31 cellular contexts compared by ENCODE assay signal in the genomic region with DNA sequence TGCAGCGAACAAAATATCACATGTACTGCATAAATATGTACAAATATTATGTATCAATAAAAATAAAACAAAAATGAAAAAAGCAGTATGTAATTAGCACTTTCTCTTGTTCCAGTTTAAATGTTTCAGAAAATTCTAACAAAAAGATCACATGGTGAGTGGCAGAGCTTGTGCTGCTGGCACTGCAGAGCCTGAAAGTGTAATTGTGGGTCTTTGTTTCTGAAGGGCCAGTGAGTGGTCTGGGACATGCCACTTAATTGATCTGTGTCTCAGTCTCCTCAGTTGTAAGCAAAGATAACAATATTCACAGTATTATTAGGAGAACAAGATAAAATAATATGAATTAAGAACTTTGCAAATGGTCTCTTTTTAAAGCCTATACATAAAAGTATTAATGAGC.
"Had no signal": no experiment of that assay in that cellular context is flagged by ENCODE, and none has a peak within 500 bp of the region (broad histone marks: within the 10 kb centered on the region; RNA-seq: fewer than 3 reads in every experiment).

No MANE protein-coding gene starts in this region.

- H3K9me3 Mint-ChIP-seq: activated CD4-positive, alpha-beta memory T cell treated with anti-CD3 and anti-CD28 coated beads for 36 hours; activated CD4-positive, alpha-beta T cell treated with anti-CD3 and anti-CD28 coated beads, Interleukin-2, amount 10 ng/mL, durations not matched to agents 24 days and 14 days; activated naive CD4-positive, alpha-beta T cell treated with anti-CD3 and anti-CD28 coated beads, Interleukin-2, amount 50 U/mL, for 24 hours; activated naive CD8-positive, alpha-beta T cell treated with anti-CD3 and anti-CD28 coated beads, Interleukin-2, amount 50 U/mL, for 24 hours; activated T-cell treated with anti-CD3 and anti-CD28 coated beads, Interleukin-2, amount 50 U/mL, for 24 hours; activated T-helper 17 cell treated with anti-CD3 and anti-CD28 coated beads, Interleukin-2, amount 50 U/mL, for 72 hours; dendritic cell treated with granulocyte-macrophage colony-stimulating factor and Interleukin-4, amounts not matched to agents 40 ng/mL and 50 ng/mL, for 4 days; endodermal cell; immature natural killer cell; nephron; stimulated activated naive B cell treated with anti-CD40 and anti-IgM and Interleukin-4, amounts not matched to agents 10 μg/mL and 1 μg/mL and 100 μg/mL, for 72 hours had no signal

- H3K4me3 ChIP-seq: breast epithelium, heart left ventricle, stomach, thyroid gland, upper lobe of left lung, vagina had no signal

- H3K27me3 Mint-ChIP-seq: activated CD4-positive, alpha-beta T cell treated with anti-CD3 and anti-CD28 coated beads, Interleukin-2, amount 10 ng/mL, durations not matched to agents 24 days and 14 days; activated T-helper 17 cell treated with anti-CD3 and anti-CD28 coated beads, Interleukin-2, amount 50 U/mL, for 72 hours; dendritic cell treated with granulocyte-macrophage colony-stimulating factor and Interleukin-4, amounts not matched to agents 40 ng/mL and 50 ng/mL, for 4 days had no signal

- ATAC-seq: activated naive CD8-positive, alpha-beta T cell treated with anti-CD3 and anti-CD28 coated beads, Interleukin-2, amount 50 U/mL, for 24 hours; activated T-helper 17 cell treated with anti-CD3 and anti-CD28 coated beads, Interleukin-2, amount 50 U/mL, for 72 hours; esophagus mucosa; heart left ventricle; left colon; right cardiac atrium; stimulated activated naive B cell treated with anti-CD40 and anti-IgM and Interleukin-4, amounts not matched to agents 10 μg/mL and 1 μg/mL and 100 μg/mL, for 72 hours had no signal

- H3K36me3 ChIP-seq: breast epithelium, heart left ventricle, stomach, thyroid gland, upper lobe of left lung, vagina, WERI-Rb-1 had no signal

- H3K27ac Mint-ChIP-seq: activated CD4-positive, alpha-beta memory T cell treated with anti-CD3 and anti-CD28 coated beads for 36 hours; activated CD4-positive, alpha-beta T cell treated with anti-CD3 and anti-CD28 coated beads, Interleukin-2, amount 10 ng/mL, durations not matched to agents 24 days and 14 days; activated naive CD4-positive, alpha-beta T cell treated with anti-CD3 and anti-CD28 coated beads, Interleukin-2, amount 50 U/mL, for 24 hours; activated naive CD8-positive, alpha-beta T cell treated with anti-CD3 and anti-CD28 coated beads, Interleukin-2, amount 50 U/mL, for 24 hours; activated T-cell treated with anti-CD3 and anti-CD28 coated beads, Interleukin-2, amount 50 U/mL, for 24 hours; activated T-helper 17 cell treated with anti-CD3 and anti-CD28 coated beads, Interleukin-2, amount 50 U/mL, for 72 hours; dendritic cell treated with granulocyte-macrophage colony-stimulating factor and Interleukin-4, amounts not matched to agents 40 ng/mL and 50 ng/mL, for 4 days; endodermal cell; immature natural killer cell; stimulated activated naive B cell treated with anti-CD40 and anti-IgM and Interleukin-4, amounts not matched to agents 10 μg/mL and 1 μg/mL and 100 μg/mL, for 72 hours had no signal

- H3K36me3 Mint-ChIP-seq: activated CD4-positive, alpha-beta memory T cell treated with anti-CD3 and anti-CD28 coated beads for 36 hours; activated naive CD4-positive, alpha-beta T cell treated with anti-CD3 and anti-CD28 coated beads, Interleukin-2, amount 50 U/mL, for 24 hours; immature natural killer cell had no signal

- H3K27ac ChIP-seq: breast epithelium, heart left ventricle, stomach, thyroid gland, upper lobe of left lung, vagina, WERI-Rb-1 had no signal

- H3K4me1 Mint-ChIP-seq: activated naive CD4-positive, alpha-beta T cell treated with anti-CD3 and anti-CD28 coated beads, Interleukin-2, amount 50 U/mL, for 24 hours; activated T-helper 17 cell treated with anti-CD3 and anti-CD28 coated beads, Interleukin-2, amount 50 U/mL, for 72 hours; immature natural killer cell had no signal

- H3K4me3 Mint-ChIP-seq: activated CD4-positive, alpha-beta memory T cell treated with anti-CD3 and anti-CD28 coated beads for 36 hours; activated CD4-positive, alpha-beta T cell treated with anti-CD3 and anti-CD28 coated beads, Interleukin-2, amount 10 ng/mL, durations not matched to agents 24 days and 14 days; activated naive CD4-positive, alpha-beta T cell treated with anti-CD3 and anti-CD28 coated beads, Interleukin-2, amount 50 U/mL, for 24 hours; activated naive CD8-positive, alpha-beta T cell treated with anti-CD3 and anti-CD28 coated beads, Interleukin-2, amount 50 U/mL, for 24 hours; activated T-cell treated with anti-CD3 and anti-CD28 coated beads, Interleukin-2, amount 50 U/mL, for 24 hours; activated T-helper 17 cell treated with anti-CD3 and anti-CD28 coated beads, Interleukin-2, amount 50 U/mL, for 72 hours; dendritic cell treated with granulocyte-macrophage colony-stimulating factor and Interleukin-4, amounts not matched to agents 40 ng/mL and 50 ng/mL, for 4 days; endodermal cell; immature natural killer cell; nephron; stimulated activated naive B cell treated with anti-CD40 and anti-IgM and Interleukin-4, amounts not matched to agents 10 μg/mL and 1 μg/mL and 100 μg/mL, for 72 hours had no signal

- DNase-seq: activated CD4-positive, alpha-beta memory T cell treated with anti-CD3 and anti-CD28 coated beads for 36 hours; activated CD4-positive, alpha-beta T cell treated with anti-CD3 and anti-CD28 coated beads, Interleukin-2, amount 10 ng/mL, durations not matched to agents 24 days and 14 days; activated CD4-positive, CD25-positive, alpha-beta regulatory T cell treated with anti-CD3 and anti-CD28 coated beads, Interleukin-2, amount 50 U/mL, for 72 hours; activated CD8-positive, alpha-beta memory T cell treated with anti-CD3 and anti-CD28 coated beads, Interleukin-2, amount 50 U/mL, for 48 hours; activated naive CD8-positive, alpha-beta T cell treated with anti-CD3 and anti-CD28 coated beads, Interleukin-2, amount 50 U/mL, for 24 hours; activated T-cell treated with anti-CD3 and anti-CD28 coated beads, Interleukin-2, amount 50 U/mL, for 24 hours; central memory CD4-positive, alpha-beta T cell; endodermal cell; foreskin fibroblast; heart left ventricle; hypothalamus; immature natural killer cell; kidney; left colon; mammary epithelial cell; posterior cingulate gyrus; right cardiac atrium; stimulated activated CD4-positive, alpha-beta T cell treated with anti-CD3 and anti-CD28 coated beads, Interleukin-15, amount 100 ng/mL, for 24 hours; stimulated activated CD4-positive, alpha-beta T cell treated with anti-CD3 and anti-CD28 coated beads, Interleukin-2, amount 100 ng/mL, for 24 hours; stimulated activated naive B cell treated with anti-CD40 and anti-IgM and Interleukin-4, amounts not matched to agents 10 μg/mL and 1 μg/mL and 100 μg/mL, for 72 hours; stomach; thyroid gland; upper lobe of left lung; WERI-Rb-1 had no signal

- H3K27me3 ChIP-seq: breast epithelium, heart left ventricle, stomach, thyroid gland, upper lobe of left lung, vagina had no signal

- H3K4me1 ChIP-seq: breast epithelium, heart left ventricle, stomach, thyroid gland, upper lobe of left lung had no signal
